In the genomic region with DNA sequence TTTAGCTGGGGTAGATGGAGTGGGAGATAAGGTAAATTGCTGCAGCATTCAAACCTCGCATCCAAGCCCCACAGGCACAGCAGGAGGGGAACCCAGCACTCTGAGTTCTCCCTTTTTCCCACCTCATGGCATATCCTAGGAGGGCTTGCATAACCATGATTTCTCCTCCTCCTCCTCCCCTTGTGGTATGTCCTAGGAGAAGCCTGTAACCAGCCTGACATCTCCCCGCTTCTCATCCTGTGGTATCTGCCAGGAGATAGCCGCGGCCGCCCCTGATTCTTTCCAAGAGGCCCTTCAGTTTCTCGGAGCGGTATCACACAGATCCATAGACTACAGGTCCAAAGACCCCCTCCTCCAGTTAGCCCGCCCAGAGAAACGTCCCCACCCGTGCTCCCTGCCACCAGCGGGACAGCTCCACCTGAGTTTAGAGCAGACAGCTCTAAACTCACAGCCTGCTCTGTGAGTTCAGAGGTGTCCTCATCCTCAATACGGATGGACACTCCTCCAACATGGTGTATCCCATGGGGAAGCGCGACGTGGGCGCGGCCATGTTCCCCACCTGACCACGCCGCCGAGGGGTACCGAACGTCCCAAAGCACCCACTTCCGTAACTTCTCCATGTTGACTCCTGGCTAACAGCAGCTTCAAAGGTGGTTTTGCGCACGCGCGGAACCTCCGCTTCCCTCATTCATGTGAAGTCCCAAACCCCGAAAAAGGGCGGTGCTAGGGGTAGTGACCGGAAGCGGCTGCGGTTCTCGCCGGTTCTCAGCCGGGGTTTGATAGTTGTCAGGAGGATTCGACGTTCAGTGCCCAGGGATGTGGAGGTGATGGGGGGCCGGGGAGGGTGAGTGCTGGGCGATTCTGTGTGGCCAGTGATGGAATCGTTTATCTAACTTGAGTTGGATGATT, we compare ENCODE assay signal across 8 cellular contexts. TPM values are rescaled to one million over a fixed set of nuclear protein-coding genes. Genes with fewer than 3 reads are reported as not detected.
A peak's percentile ranks its signal among the peaks of the same experiment; 100 is the strongest.
DNase-seq lines count a peak whose midpoint lies in the region; ATAC-seq and TF ChIP-seq lines count a peak whose summit lies in the region.

A gene (plus strand): TSS at position 739 of the 909 bp plus-strand sequence. CDS start 9,366 bp downstream, outside the sequence.

- peaks cover 0 to 28% (median 12%) of the 10 kb centered on the region in 6 donors for H3K4me1 ChIP-seq in spleen

- H3K36me3 Mint-ChIP-seq in central memory CD8-positive, alpha-beta T cell (ENCODE audit: insufficient read depth) = peaks cover 4% of the 10 kb centered on the region

- DNase-seq in AG10803 (ENCODE audit: low read depth) = peak; percentile 95
- peak; percentile 91 for DNase-seq in NCI-H345 treated with DMSO at 0.1 percent for 48 hours (lab: John Stamatoyannopoulos, UW; ENCODE audit: unreplicated experiment)
- DNase-seq in activated CD4-positive, CD25-positive, alpha-beta regulatory T cell (lab: John Stamatoyannopoulos, UW) = peak; percentile 64 to 77 (median 74)
- DNase-seq in central memory CD8-positive, alpha-beta T cell (ENCODE audit: low spot score in 2 of 2) = peak; percentile 82
- peak; percentile 95 for DNase-seq in inferior parietal cortex (ENCODE audit: extremely low spot score)
- peak; percentile 97 for DNase-seq in spleen

- H3K9me3 Mint-ChIP-seq in central memory CD8-positive, alpha-beta T cell = no peaks in the 10 kb centered on the region

- TF ChIP-seq CTCF in AG10803 (conservative IDR thresholded peaks at IDR 0.05; ENCODE audit: low read length) = no peak
- no peak for TF ChIP-seq CTCF in spleen (IDR thresholded peaks at IDR 0.05 in 8 of 11, conservative IDR thresholded peaks at IDR 0.05 in 3 of 11)

- H3K9me3 ChIP-seq in spleen = no peaks in the 10 kb centered on the region

- peak within 1 kb of the TSS; percentile 95 for H3K27ac Mint-ChIP-seq in central memory CD8-positive, alpha-beta T cell (ENCODE audit: low read depth)

- WGBS in spleen, 5 donors = 1 to 38% (median 3%) methylated on average over 12 to 41 of the region's 41 CpGs

- no peaks in the 10 kb centered on the region for H3K27me3 Mint-ChIP-seq in central memory CD8-positive, alpha-beta T cell

- intact Hi-C loops in spleen (cut with DNase I; ENCODE audit: low total_unique reads) = loop anchor here (10.0 kb wide), 1 partner anchor 188 kb away; no protein-coding TSS in a partner anchor

- no peaks in the 10 kb centered on the region for H3K27me3 ChIP-seq in spleen (replicated peaks in 1 of 7)

- peak; percentile 92 for ATAC-seq in GM19035 (IDR thresholded peaks at IDR 0.05; ENCODE audit: unreplicated experiment)
- ATAC-seq in HG03342 (IDR thresholded peaks at IDR 0.05; ENCODE audit: unreplicated experiment) = peak; percentile 92
- ATAC-seq in central memory CD8-positive, alpha-beta T cell (replicated peaks; ENCODE audit: extremely low read depth, poor library complexity, severe bottlenecking) = peak; percentile 94

- H3K4me3 ChIP-seq in AG10803 (ENCODE audit: low read length) (peak within 1 kb of the TSS; percentile 70), spleen (peak within 1 kb of the TSS; percentile 15 to 70 (median 46))

- H3K4me1 Mint-ChIP-seq in central memory CD8-positive, alpha-beta T cell = peaks cover 13% of the 10 kb centered on the region

- H3K36me3 ChIP-seq in spleen = peaks cover 0 to 4% (median 0%) of the 10 kb centered on the region in 6 donors

- peak in 1 of 3 donors; percentile 28 for TF ChIP-seq POLR2A in spleen (IDR thresholded peaks at IDR 0.05)

- H3K4me3 Mint-ChIP-seq in central memory CD8-positive, alpha-beta T cell = peak within 1 kb of the TSS; percentile 99

- H3K27ac ChIP-seq in spleen = peak within 1 kb of the TSS; percentile 51 to 85 (median 74)

RNA-seq across cellular contexts. Expression of the gene that starts here (rescaled TPM):
- 10 to 100 TPM; 10.6 to 17.1 (median 13.8) TPM for total RNA-seq in spleen
- 1 to 10 TPM; 1.2 to 2.4 (median 1.3) TPM for polyA plus RNA-seq in spleen

Comparison
In these comparisons a context has a peak if more than half of its experiments do, and no peak if none do; other contexts are left out.
1. Peak in every context shown above with its lines: DNase-seq, ATAC-seq, H3K4me3 ChIP-seq and H3K27ac ChIP-seq.